Comparison of ENCODE assay signal across 16 cellular contexts in the genomic region with DNA sequence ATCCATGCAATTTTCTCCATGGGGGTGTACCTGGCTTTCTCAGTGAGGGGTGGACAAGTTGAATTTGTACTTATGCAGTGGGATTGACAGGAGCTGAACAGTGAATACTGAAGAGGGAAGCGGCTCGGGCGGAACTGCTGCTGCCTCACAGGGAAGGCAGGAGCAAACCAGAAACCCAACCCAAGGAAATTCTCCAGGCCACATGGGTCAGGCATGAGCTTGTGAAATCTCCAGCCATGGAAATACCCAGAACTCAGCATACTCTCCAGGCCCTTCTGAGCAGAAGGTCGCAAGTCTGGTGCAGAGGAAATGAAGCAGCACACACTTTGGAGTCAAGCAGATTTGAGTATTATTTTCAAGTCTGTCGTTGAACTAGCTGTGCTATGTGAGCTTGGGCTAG. TPM values are rescaled to one million over a fixed set of nuclear protein-coding genes. Genes with fewer than 3 reads are reported as not detected.
DNase-seq lines count a peak whose midpoint lies in the region; ATAC-seq and TF ChIP-seq lines count a peak whose summit lies in the region.
"Had no signal": no experiment of that assay in that cellular context is flagged by ENCODE, and none has a peak within 500 bp of the region (broad histone marks: within the 10 kb centered on the region; RNA-seq: fewer than 3 reads in every experiment).

No MANE protein-coding gene starts in this region.

- H3K9me2 ChIP-seq in PC-3 (replicated peaks; ENCODE audit: low read length) = no peaks in the 10 kb centered on the region

- TF ChIP-seq EP300 in suprapubic skin (IDR thresholded peaks at IDR 0.05) = no peak

- H3K4me1 ChIP-seq in suprapubic skin = peaks cover 34% of the 10 kb centered on the region
- H3K4me1 ChIP-seq in PC-3 (ENCODE audit: insufficient read depth, low read length) = no peaks in the 10 kb centered on the region

- no peak overlapping the region for H2AFZ ChIP-seq in PC-3 (ENCODE audit: low read length)

- no peak overlapping the region for H3K27ac Mint-ChIP-seq in activated CD8-positive, alpha-beta T cell treated with anti-CD3 and anti-CD28 coated beads for 36 hours
- H3K27ac Mint-ChIP-seq: activated naive CD8-positive, alpha-beta T cell treated with anti-CD3 and anti-CD28 coated beads, Interleukin-2, amount 50 U/mL, for 24 hours had no signal

- no peak overlapping the region for H3K4me3 Mint-ChIP-seq in activated CD8-positive, alpha-beta T cell treated with anti-CD3 and anti-CD28 coated beads for 36 hours
- H3K4me3 Mint-ChIP-seq: activated naive CD8-positive, alpha-beta T cell treated with anti-CD3 and anti-CD28 coated beads, Interleukin-2, amount 50 U/mL, for 24 hours; stimulated activated naive CD8-positive, alpha-beta T cell treated with anti-CD3 and anti-CD28 coated beads, Interleukin-15, amount 100 ng/mL, for 72 hours had no signal

- 79% methylated on average over 5 of the region's 5 CpGs for WGBS in suprapubic skin

- peaks cover 9% of the 10 kb centered on the region for H3K4me1 Mint-ChIP-seq in activated CD8-positive, alpha-beta T cell treated with anti-CD3 and anti-CD28 coated beads for 36 hours (ENCODE audit: low read depth)

- no peaks in the 10 kb centered on the region for H3K27me3 ChIP-seq in suprapubic skin
- no peaks in the 10 kb centered on the region for H3K27me3 ChIP-seq in PC-3 (ENCODE audit: low read length)

- TF ChIP-seq CTCF in suprapubic skin (IDR thresholded peaks at IDR 0.05) (no peak), PC-3 (conservative IDR thresholded peaks at IDR 0.05; ENCODE audit: low read depth, low read length) (no peak)
- no peak for TF ChIP-seq CTCF in activated CD8-positive, alpha-beta T cell treated with anti-CD3 and anti-CD28 coated beads for 36 hours (IDR thresholded peaks at IDR 0.05)

- CTCF ChIA-PET in activated CD8-positive, alpha-beta T cell treated with anti-CD3 and anti-CD28 coated beads for 36 hours (lab: Charles Lee) = interaction anchor here (1.0 kb wide), 1 partner anchor 22 kb away, joined by 3 read pairs; no protein-coding TSS in a partner anchor
- CTCF ChIA-PET in PC-3 (lab: Charles Lee) = no interaction called here

- H3K36me3 ChIP-seq in suprapubic skin (no peaks in the 10 kb centered on the region), PC-3 (ENCODE audit: low read depth, low read length) (no peaks in the 10 kb centered on the region)

- intact Hi-C loops in activated CD8-positive, alpha-beta T cell treated with anti-CD3 and anti-CD28 coated beads for 36 hours (cut with micrococcal nuclease) = no loop called here
- intact Hi-C loops in PC-3 (cut with micrococcal nuclease) = no loop called here

- POLR2A ChIA-PET in activated CD8-positive, alpha-beta T cell treated with anti-CD3 and anti-CD28 coated beads for 36 hours (lab: Charles Lee) = no interaction called here
- POLR2A ChIA-PET in PC-3 (lab: Charles Lee; ENCODE audit: unreplicated experiment) = interaction anchor here (0.6 kb wide), 1 partner anchor 284 kb away, joined by 4 read pairs; no protein-coding TSS in a partner anchor

- H3K36me3 Mint-ChIP-seq in activated CD8-positive, alpha-beta T cell treated with anti-CD3 and anti-CD28 coated beads for 36 hours (ENCODE audit: low read depth) = no peaks in the 10 kb centered on the region

- no TSS peak for BruUV-seq in PC-3 (replicated peaks; lab: Mats Ljungman, UMichigan)

- H3K79me2 ChIP-seq in PC-3 (ENCODE audit: low read length) = no peaks in the 10 kb centered on the region

- H3K4me2 ChIP-seq in PC-3 (ENCODE audit: low read length) = no peak overlapping the region
- H3K4me2 ChIP-seq: A549 had no signal

- DNase-seq in NCI-H510A treated with DMSO at 0.1 percent for 48 hours (lab: John Stamatoyannopoulos, UW) = peak; percentile 76
- no peak for DNase-seq in NCI-H510A (lab: John Stamatoyannopoulos, UW)
- DNase-seq in fibroblast of peridontal ligament (ENCODE audit: extremely low read depth) = peak; percentile 5
- DNase-seq in medulla oblongata (ENCODE audit: extremely low spot score) = peak; percentile 70
- no peak for DNase-seq in suprapubic skin (ENCODE audit: low spot score in 2 of 2)
- no peak for DNase-seq in activated CD8-positive, alpha-beta T cell treated with anti-CD3 and anti-CD28 coated beads for 36 hours
- no peak for DNase-seq in PC-3
- DNase-seq: activated CD4-positive, CD25-positive, alpha-beta regulatory T cell treated with anti-CD3 and anti-CD28 coated beads, Interleukin-2, amount 50 U/mL, for 72 hours; activated naive CD8-positive, alpha-beta T cell treated with anti-CD3 and anti-CD28 coated beads, Interleukin-2, amount 50 U/mL, for 24 hours; activated T-cell treated with anti-CD3 and anti-CD28 coated beads for 4 hours; cortex of kidney; stimulated activated naive CD8-positive, alpha-beta T cell treated with anti-CD3 and anti-CD28 coated beads, Interleukin-15, amount 100 ng/mL, for 72 hours; SW 1271 had no signal

- no peak overlapping the region for H3K4me3 ChIP-seq in suprapubic skin
- no peak overlapping the region for H3K4me3 ChIP-seq in PC-3 (ENCODE audit: low read length)
- H3K4me3 ChIP-seq: A549, K562 had no signal

- peak overlapping the region; percentile 4 for H3K27ac ChIP-seq in suprapubic skin
- no peak overlapping the region for H3K27ac ChIP-seq in PC-3 (ENCODE audit: low read length)
- H3K27ac ChIP-seq: A549 had no signal

- peaks cover 18% of the 10 kb centered on the region for H3K27me3 Mint-ChIP-seq in activated CD8-positive, alpha-beta T cell treated with anti-CD3 and anti-CD28 coated beads for 36 hours

- H3K9ac ChIP-seq in PC-3 (ENCODE audit: low read length) = no peak overlapping the region

- no peaks in the 10 kb centered on the region for H3K9me3 Mint-ChIP-seq in activated CD8-positive, alpha-beta T cell treated with anti-CD3 and anti-CD28 coated beads for 36 hours
- H3K9me3 Mint-ChIP-seq: activated naive CD8-positive, alpha-beta T cell treated with anti-CD3 and anti-CD28 coated beads, Interleukin-2, amount 50 U/mL, for 24 hours had no signal

- H3F3A ChIP-seq in PC-3 (ENCODE audit: low read length, unreplicated experiment) = no peaks in the 10 kb centered on the region

- no peak for ATAC-seq in activated CD8-positive, alpha-beta T cell treated with anti-CD3 and anti-CD28 coated beads for 36 hours
- ATAC-seq in GM21360 (IDR thresholded peaks at IDR 0.05; ENCODE audit: unreplicated experiment) = no peak
- ATAC-seq in PC-3 = no peak
- ATAC-seq: A549; activated naive CD8-positive, alpha-beta T cell treated with anti-CD3 and anti-CD28 coated beads, Interleukin-2, amount 50 U/mL, for 24 hours; K562; stimulated activated naive CD8-positive, alpha-beta T cell treated with anti-CD3 and anti-CD28 coated beads, Interleukin-15, amount 100 ng/mL, for 72 hours had no signal

- TF ChIP-seq POLR2A in suprapubic skin (IDR thresholded peaks at IDR 0.05) = no peak

- H3K9me3 ChIP-seq in suprapubic skin = no peaks in the 10 kb centered on the region
- no peaks in the 10 kb centered on the region for H3K9me3 ChIP-seq in PC-3 (ENCODE audit: low read length)
- H3K9me3 ChIP-seq: A549 had no signal

- no peaks in the 10 kb centered on the region for H4K20me1 ChIP-seq in PC-3 (ENCODE audit: low read length)

RNA-seq across cellular contexts. Expression of a gene that starts 26.5 kb away (rescaled TPM):
- total RNA-seq in suprapubic skin (10 to 100 TPM; 12.6 to 35.2 (median 18.2) TPM), PC-3 (2014; rRNA removed) (6.8 and 16.1 TPM in 2 replicates)
- total RNA-seq in activated CD8-positive, alpha-beta T cell treated with anti-CD3 and anti-CD28 coated beads for 36 hours = 10 to 100 TPM; 23.3 to 25.9 TPM

RNA-seq across cellular contexts. Expression of a gene that starts 57.3 kb away (rescaled TPM):
- 10 to 100 TPM; 46.2 to 96.5 (median 62.6) TPM for total RNA-seq in suprapubic skin
- 10 to 100 TPM; 38.2 to 38.8 TPM for total RNA-seq in activated CD8-positive, alpha-beta T cell treated with anti-CD3 and anti-CD28 coated beads for 36 hours
- total RNA-seq in PC-3 (2014; rRNA removed) = 17.9 and 25.0 TPM in 2 replicates

Comparison
In these comparisons a context has a peak if more than half of its experiments do, and no peak if none do; other contexts are left out.
1. DNase-seq: peak in NCI-H510A treated with DMSO at 0.1 percent for 48 hours (single experiment), fibroblast of peridontal ligament (single experiment) and medulla oblongata (single experiment); none in NCI-H510A (single experiment), suprapubic skin (0 of 2), activated CD8-positive, alpha-beta T cell treated with anti-CD3 and anti-CD28 coated beads for 36 hours (single experiment) and PC-3 (single experiment).